Comparison of ENCODE assay signal across 21 cellular contexts in genomic region chr10:88840104-88840503, GRCh38. TPM values are rescaled to one million over a fixed set of nuclear protein-coding genes. Genes with fewer than 3 reads are reported as not detected.
"Had no signal": no experiment of that assay in that cellular context is flagged by ENCODE, and none has a peak within 500 bp of the region (broad histone marks: within the 10 kb centered on the region; RNA-seq: fewer than 3 reads in every experiment).

No MANE protein-coding gene starts in this region.

- ATAC-seq: activated CD8-positive, alpha-beta memory T cell treated with anti-CD3 and anti-CD28 coated beads, Interleukin-2, amount 10 ng/mL, durations not matched to agents 7 days and 5 days; natural killer cell had no signal

- H3K27ac ChIP-seq: coronary artery had no signal

- H3K4me3 ChIP-seq: coronary artery, heart left ventricle had no signal

- H3K36me3 ChIP-seq: heart left ventricle had no signal

- DNase-seq: activated CD4-positive, alpha-beta T cell treated with anti-CD3 and anti-CD28 coated beads, Interleukin-2, amount 50 U/mL, for 48 hours; activated CD8-positive, alpha-beta memory T cell treated with anti-CD3 and anti-CD28 coated beads, Interleukin-2, amount 10 ng/mL, durations not matched to agents 7 days and 5 days; activated naive CD4-positive, alpha-beta T cell treated with anti-CD3 and anti-CD28 coated beads, Interleukin-2, amount 10 ng/mL, durations not matched to agents 7 days and 5 days; activated T-cell treated with anti-CD3 and anti-CD28 coated beads, Interleukin-2, amount 50 U/mL, for 1 hour; central memory CD4-positive, alpha-beta T cell; effector CD8-positive, alpha-beta T cell; foreskin melanocyte; heart left ventricle; natural killer cell; nucleus accumbens; right cardiac atrium; T-helper 1 cell; T1000 had no signal

- H3K27me3 ChIP-seq: heart left ventricle had no signal

- FAIRE-seq: astrocyte had no signal

- H3K9me3 ChIP-seq: heart left ventricle had no signal

RNA-seq across cellular contexts. Expression of gene ANKRD22, which starts 11.5 kb away (rescaled TPM):
- total RNA-seq: activated T-helper 2 cell treated with anti-CD3 and anti-CD28 coated beads, Interferon-gamma antibody, Interleukin-2, Interleukin-4, amounts not matched to agents 10 μg/mL and 5 μg/mL and 100 μg/mL, durations not matched to agents 14 hours and 24 hours and 36 hours; astrocyte; endothelial cell of umbilical vein; natural killer cell; progenitor cell of endocrine pancreas; temporal lobe had no signal
- polyA plus RNA-seq: endothelial cell of umbilical vein, fibroblast of lung, right cardiac atrium had no signal

RNA-seq across cellular contexts. Expression of gene LIPM, which starts 37.6 kb away (rescaled TPM):
- total RNA-seq: activated CD8-positive, alpha-beta memory T cell treated with anti-CD3 and anti-CD28 coated beads, Interleukin-2, amount 10 ng/mL, durations not matched to agents 7 days and 5 days; activated T-helper 2 cell treated with anti-CD3 and anti-CD28 coated beads, Interferon-gamma antibody, Interleukin-2, Interleukin-4, amounts not matched to agents 10 μg/mL and 5 μg/mL and 100 μg/mL, durations not matched to agents 14 hours and 24 hours and 36 hours; astrocyte; endothelial cell of umbilical vein; fibroblast of lung; heart left ventricle; mucosa of gallbladder; natural killer cell; progenitor cell of endocrine pancreas; right cardiac atrium; temporal lobe had no signal
- polyA plus RNA-seq: endothelial cell of umbilical vein, fibroblast of lung, heart left ventricle, right cardiac atrium had no signal
